ENCODE assay signal across 8 cellular contexts in the genomic region with DNA sequence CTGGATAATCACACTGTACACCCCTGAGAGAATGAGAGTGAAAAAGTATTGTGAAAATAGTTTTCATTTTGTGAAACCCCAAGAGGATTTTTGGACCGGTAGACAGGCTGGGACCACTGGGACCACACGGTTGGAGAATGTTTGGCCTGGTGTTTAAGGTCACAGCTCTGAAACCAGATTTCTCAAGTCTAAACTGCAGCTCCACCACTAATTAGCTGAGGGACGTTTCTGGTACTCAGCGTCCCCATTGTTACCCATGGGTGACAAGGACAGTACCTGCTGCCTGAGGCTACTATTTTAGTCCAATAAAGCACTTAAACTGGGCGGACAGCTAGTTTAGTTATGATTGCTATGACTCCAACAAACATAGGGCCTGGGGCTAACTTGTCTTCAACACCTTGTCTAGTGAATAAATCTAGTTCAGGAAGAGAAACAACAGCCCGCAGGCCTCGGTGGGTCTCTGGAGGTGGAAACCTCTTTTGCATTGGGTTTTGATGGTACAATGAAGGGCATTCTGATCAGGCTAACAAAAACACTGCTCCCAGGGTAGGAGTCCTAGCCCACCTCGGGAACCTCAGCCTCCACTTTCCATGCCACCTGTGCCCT. TPM values are rescaled to one million over a fixed set of nuclear protein-coding genes. Genes with fewer than 3 reads are reported as not detected.
A peak's percentile ranks its signal among the peaks of the same experiment; 100 is the strongest.
DNase-seq lines count a peak whose midpoint lies in the region; ATAC-seq and TF ChIP-seq lines count a peak whose summit lies in the region.

No MANE protein-coding gene starts in this region.

- H3K4me3 Mint-ChIP-seq in chondrocyte (ENCODE audit: unreplicated experiment) (peak overlapping the region; percentile 92), naive B cell (peak overlapping the region; percentile 76 to 98 (median 95))

- peak overlapping the region; percentile 100 for H3K27ac Mint-ChIP-seq in chondrocyte (ENCODE audit: unreplicated experiment)
- peak overlapping the region; percentile 93 to 99 (median 98) for H3K27ac Mint-ChIP-seq in naive B cell

- H3K36me3 Mint-ChIP-seq in chondrocyte (ENCODE audit: low read depth), result peaks cover 13% of the 10 kb centered on the region
- peaks cover 12 to 33% of the 10 kb centered on the region in 2 donors for H3K36me3 Mint-ChIP-seq in naive B cell

- H3K4me3 ChIP-seq in AG09309 (ENCODE audit: control insufficient read depth, low read depth, low read length), result peak overlapping the region; percentile 54

- DNase-seq in AG09309 (ENCODE audit: low read depth) (no peak), KBM-7 (peak; percentile 15), chondrocyte (ENCODE audit: low spot score) (no peak), naive B cell (no peak)

- no peak for ATAC-seq in naive B cell (ENCODE audit: low read depth in 2 of 2)
- no peak for ATAC-seq in GM18517 (IDR thresholded peaks at IDR 0.05; ENCODE audit: unreplicated experiment)
- ATAC-seq in GM18511 (IDR thresholded peaks at IDR 0.05; ENCODE audit: unreplicated experiment), result no peak
- ATAC-seq in HG02840 (IDR thresholded peaks at IDR 0.05; ENCODE audit: low FRiP score, unreplicated experiment), result no peak
- no peak for ATAC-seq in HG03565 (IDR thresholded peaks at IDR 0.05; ENCODE audit: unreplicated experiment)

- TF ChIP-seq CTCF in AG09309 (IDR thresholded peaks at IDR 0.05; ENCODE audit: control insufficient read depth, insufficient read depth, low read depth, low read length, missing control alignments) (no peak), chondrocyte (IDR thresholded peaks at IDR 0.05) (no peak)

- in situ Hi-C loops in KBM-7 (cut with MboI; ENCODE audit: low pct_unique_long_range_greater_than_20kb, low sequenced_read_pairs), result no loop called here

- H3K27me3 Mint-ChIP-seq in chondrocyte (ENCODE audit: low read depth) (no peaks in the 10 kb centered on the region), naive B cell (no peaks in the 10 kb centered on the region)

- H3K4me1 Mint-ChIP-seq in chondrocyte (ENCODE audit: low read depth) (peaks cover 43% of the 10 kb centered on the region), naive B cell (peaks cover 8 to 20% (median 16%) of the 10 kb centered on the region in 3 donors)

- H3K9me3 Mint-ChIP-seq in chondrocyte (ENCODE audit: low read depth) (no peaks in the 10 kb centered on the region), naive B cell (no peaks in the 10 kb centered on the region)

RNA-seq across cellular contexts. Expression of gene USP11, which starts 0.5 kb away (rescaled TPM):
- 151 to 189 TPM (median 157 TPM) in 3 replicates for total RNA-seq in chondrocyte
- 100 to 1,000 TPM in 3 of 6 donors, 10 to 100 TPM in 3; 88.3 to 145 (median 98.7) TPM for polyA plus RNA-seq in naive B cell (ENCODE audit: low read depth in 6 of 6)

RNA-seq across cellular contexts. Expression of gene CDK16, which starts 13.8 kb away (rescaled TPM):
- total RNA-seq in chondrocyte, result 172 to 183 TPM (median 179 TPM) in 3 replicates
- polyA plus RNA-seq in naive B cell (ENCODE audit: low read depth in 6 of 6), result 10 to 100 TPM in 1 of 6 donors, 1 to 10 TPM in 5; 3.9 to 19.9 (median 7.2) TPM

RNA-seq across cellular contexts. Expression of gene UBA1, which starts 38.7 kb away (rescaled TPM):
- total RNA-seq in chondrocyte, result 299 to 312 TPM (median 311 TPM) in 3 replicates
- polyA plus RNA-seq in naive B cell (ENCODE audit: low read depth in 6 of 6), result 100 to 1,000 TPM; 151 to 190 (median 174) TPM
